1 cellular context compared by ENCODE assay signal in the genomic region with DNA sequence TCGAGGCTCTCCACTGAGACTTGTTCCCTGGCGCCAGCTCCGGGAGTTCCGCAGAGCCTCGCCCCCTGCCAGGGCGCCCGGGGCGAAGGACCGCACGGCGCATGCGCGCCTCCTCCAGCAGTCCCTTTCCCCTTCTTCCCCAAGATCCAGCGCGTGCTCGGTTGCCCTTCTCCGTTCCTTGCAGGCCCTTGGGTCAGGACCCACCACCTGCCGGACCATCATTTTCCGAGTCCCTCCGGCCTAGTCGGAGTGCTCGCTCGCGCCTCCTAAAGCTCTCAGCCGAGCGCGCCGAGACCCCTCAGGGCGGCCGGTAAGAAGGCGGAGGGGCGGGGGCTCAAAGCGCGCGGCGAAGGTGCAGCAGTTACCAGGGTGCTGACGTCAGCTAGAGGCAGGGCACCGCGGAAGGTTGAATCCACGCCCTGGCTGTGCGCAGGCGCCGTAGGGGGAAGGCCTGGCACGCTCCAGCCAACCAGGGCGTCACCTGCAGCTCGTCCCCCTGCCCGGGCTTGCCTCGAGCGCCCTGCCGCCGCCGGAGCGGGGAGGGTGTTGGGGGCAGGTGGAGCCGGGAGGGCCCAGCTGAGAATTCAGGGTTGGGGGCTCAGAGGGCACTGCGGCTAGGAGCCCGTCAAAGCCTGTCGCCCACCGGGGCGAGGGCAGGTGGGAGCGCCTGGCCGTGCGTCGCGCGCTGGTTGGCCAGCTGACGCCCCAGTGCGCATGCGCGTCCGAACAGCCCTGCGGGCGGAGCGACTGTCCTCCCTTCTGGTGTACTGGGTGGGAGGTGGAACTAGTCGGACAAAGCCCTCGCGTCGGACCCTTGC.
A peak's percentile ranks its signal among the peaks of the same experiment; 100 is the strongest.
TF ChIP-seq lines count a peak whose summit lies in the region.

Gene TCAIM (plus strand): TSS at position 757 of the 818 bp plus-strand sequence. CDS start 16,017 bp downstream, outside the sequence.

TF ChIP-seq in HCT116, 20 proteins besides CTCF, POLR2A, EP300 and RAD21 (continued from another document):
- TF ChIP-seq REST (IDR thresholded peaks at IDR 0.05; ENCODE audit: low read depth) = no peak
- TF ChIP-seq, protein P1, sequence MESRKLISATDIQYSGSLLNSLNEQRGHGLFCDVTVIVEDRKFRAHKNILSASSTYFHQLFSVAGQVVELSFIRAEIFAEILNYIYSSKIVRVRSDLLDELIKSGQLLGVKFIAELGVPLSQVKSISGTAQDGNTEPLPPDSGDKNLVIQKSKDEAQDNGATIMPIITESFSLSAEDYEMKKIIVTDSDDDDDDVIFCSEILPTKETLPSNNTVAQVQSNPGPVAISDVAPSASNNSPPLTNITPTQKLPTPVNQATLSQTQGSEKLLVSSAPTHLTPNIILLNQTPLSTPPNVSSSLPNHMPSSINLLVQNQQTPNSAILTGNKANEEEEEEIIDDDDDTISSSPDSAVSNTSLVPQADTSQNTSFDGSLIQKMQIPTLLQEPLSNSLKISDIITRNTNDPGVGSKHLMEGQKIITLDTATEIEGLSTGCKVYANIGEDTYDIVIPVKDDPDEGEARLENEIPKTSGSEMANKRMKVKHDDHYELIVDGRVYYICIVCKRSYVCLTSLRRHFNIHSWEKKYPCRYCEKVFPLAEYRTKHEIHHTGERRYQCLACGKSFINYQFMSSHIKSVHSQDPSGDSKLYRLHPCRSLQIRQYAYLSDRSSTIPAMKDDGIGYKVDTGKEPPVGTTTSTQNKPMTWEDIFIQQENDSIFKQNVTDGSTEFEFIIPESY (IDR thresholded peaks at IDR 0.05; ENCODE audit: extremely low read depth, insufficient replicate concordance, low read length) = no peak
- TF ChIP-seq, protein P2, sequence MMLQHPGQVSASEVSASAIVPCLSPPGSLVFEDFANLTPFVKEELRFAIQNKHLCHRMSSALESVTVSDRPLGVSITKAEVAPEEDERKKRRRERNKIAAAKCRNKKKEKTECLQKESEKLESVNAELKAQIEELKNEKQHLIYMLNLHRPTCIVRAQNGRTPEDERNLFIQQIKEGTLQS (IDR thresholded peaks at IDR 0.05) = no peak
- TF ChIP-seq JUND (IDR thresholded peaks at IDR 0.05) = no peak
- no peak for TF ChIP-seq SRF (IDR thresholded peaks at IDR 0.05; ENCODE audit: low read depth)
- TF ChIP-seq, protein P3, sequence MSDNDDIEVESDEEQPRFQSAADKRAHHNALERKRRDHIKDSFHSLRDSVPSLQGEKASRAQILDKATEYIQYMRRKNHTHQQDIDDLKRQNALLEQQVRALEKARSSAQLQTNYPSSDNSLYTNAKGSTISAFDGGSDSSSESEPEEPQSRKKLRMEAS (IDR thresholded peaks at IDR 0.05) = peak; percentile 95
- no peak for TF ChIP-seq ZNF274 (IDR thresholded peaks at IDR 0.05; ENCODE audit: low read depth, low read length)
- no peak for TF ChIP-seq CEBPB (IDR thresholded peaks at IDR 0.05; ENCODE audit: low read depth)
- peak; percentile 58 for TF ChIP-seq SP1 (IDR thresholded peaks at IDR 0.05; ENCODE audit: low read depth)
- TF ChIP-seq FOSL1 (IDR thresholded peaks at IDR 0.05; ENCODE audit: low read depth) = no peak
- 0 out of 2 replicates have a peak, but pooled peaks have one; percentile 47 for TF ChIP-seq CBX3 (IDR thresholded peaks at IDR 0.05; ENCODE audit: low read depth)
- no peak for TF ChIP-seq EZH2 (IDR thresholded peaks at IDR 0.05)
- TF ChIP-seq ZFX (IDR thresholded peaks at IDR 0.05) = peak; percentile 64; the same call in 1 of the 2 replicates
- TF ChIP-seq SIN3A (IDR thresholded peaks at IDR 0.05; ENCODE audit: low read depth) = peak; percentile 96
- no peak for TF ChIP-seq YY1 (IDR thresholded peaks at IDR 0.05; ENCODE audit: extremely low read depth, insufficient replicate concordance, low read depth, low read length)
- TF ChIP-seq TCF7L2 (IDR thresholded peaks at IDR 0.05; ENCODE audit: borderline replicate concordance, extremely low read depth, insufficient read depth, insufficient read length) = peak; percentile 65
- TF ChIP-seq POLR2AphosphoS5 (IDR thresholded peaks at IDR 0.05; ENCODE audit: low read depth, low read length) = peak; percentile 88
- TF ChIP-seq EGR1 (IDR thresholded peaks at IDR 0.05; ENCODE audit: low read depth) = no peak
- no peak for TF ChIP-seq ELF1 (IDR thresholded peaks at IDR 0.05; ENCODE audit: borderline replicate concordance, low read depth)
